ENCODE assay signal across 9 cellular contexts in the genomic region with DNA sequence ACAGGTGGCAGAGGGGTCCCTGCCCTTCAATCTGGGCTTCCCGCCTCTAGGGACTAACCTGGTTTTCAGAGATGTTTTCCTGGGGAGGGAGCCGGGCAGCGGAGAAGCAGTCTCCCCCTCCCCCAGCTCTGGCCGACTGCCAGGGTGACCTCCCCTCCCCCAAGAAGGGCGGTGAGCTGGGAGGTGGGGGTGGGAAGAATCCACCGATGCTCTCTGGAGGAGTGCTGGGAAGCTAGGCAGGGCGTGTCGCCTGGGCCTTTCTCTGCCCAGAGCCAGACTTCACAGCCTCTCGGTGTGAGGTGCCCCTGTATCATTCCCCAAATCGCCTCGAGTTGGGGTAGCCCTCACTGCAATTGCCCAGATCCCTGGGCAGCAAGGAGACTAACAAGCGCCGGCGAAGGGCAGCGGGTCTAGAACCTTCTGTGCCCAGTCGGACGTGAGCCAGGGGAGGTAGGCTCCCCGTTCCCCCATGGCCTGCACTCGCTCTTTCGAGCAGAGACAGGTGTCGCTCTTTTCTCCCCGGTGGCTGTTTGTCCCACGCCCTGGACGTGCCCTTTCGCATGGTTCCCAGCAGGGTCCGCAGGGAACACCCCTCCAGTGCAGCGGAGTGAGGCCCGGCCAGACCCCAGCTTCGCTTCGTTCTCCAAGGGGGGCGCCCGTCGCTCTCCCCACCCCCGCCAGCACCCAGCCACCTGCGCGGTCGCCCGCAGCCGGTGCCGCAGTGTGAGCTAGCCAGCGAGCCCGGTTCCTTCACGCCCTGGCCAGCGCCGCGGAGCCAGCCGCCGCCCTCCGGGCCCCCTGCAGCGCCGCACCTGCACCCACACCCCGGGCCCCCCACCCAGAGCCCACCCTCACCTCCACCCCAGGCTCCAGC. TPM values are rescaled to one million over a fixed set of nuclear protein-coding genes. Genes with fewer than 3 reads are reported as not detected.
A peak's percentile ranks its signal among the peaks of the same experiment; 100 is the strongest.
DNase-seq lines count a peak whose midpoint lies in the region; ATAC-seq and TF ChIP-seq lines count a peak whose summit lies in the region.
"Had no signal": no experiment of that assay in that cellular context is flagged by ENCODE, and none has a peak within 500 bp of the region (broad histone marks: within the 10 kb centered on the region; RNA-seq: fewer than 3 reads in every experiment).

No MANE protein-coding gene starts in this region.

- ATAC-seq in thoracic aorta (ENCODE audit: insufficient number of reproducible peaks, low FRiP score, low read depth), result no peak
- no peak for ATAC-seq in HG02840 (IDR thresholded peaks at IDR 0.05; ENCODE audit: low FRiP score, unreplicated experiment)

- peak; percentile 25 for DNase-seq in DMS79 treated with DMSO at 0.1 percent for 48 hours (lab: John Stamatoyannopoulos, UW)
- no peak for DNase-seq in DMS79 (lab: John Stamatoyannopoulos, UW)
- peak; percentile 28 to 37 for DNase-seq in T47D (ENCODE audit: low read depth in 1 of 2, low spot score in 1 of 2)
- DNase-seq in thoracic aorta (ENCODE audit: low spot score), result no peak
- no peak for DNase-seq in NCI-H1694 (lab: John Stamatoyannopoulos, UW)
- no peak for DNase-seq in globus pallidus (ENCODE audit: low spot score)
- DNase-seq: T-helper 1 cell had no signal

- peak overlapping the region; percentile 91 for H3K4me3 ChIP-seq in thoracic aorta

- peak overlapping the region; percentile 52 for H3K27ac ChIP-seq in layer of hippocampus (ENCODE audit: low read depth, low read length)
- no peak overlapping the region for H3K27ac ChIP-seq in thoracic aorta

- H3K4me1 ChIP-seq in thoracic aorta (ENCODE audit: control insufficient read depth in 1 of 2, low read depth in 2 of 2), result peaks cover 0 to 7% of the 10 kb centered on the region in 2 donors

- no peaks in the 10 kb centered on the region for H3K9me3 ChIP-seq in thoracic aorta

- TF ChIP-seq CTCF in thoracic aorta (IDR thresholded peaks at IDR 0.05), result no peak

- H3K36me3 ChIP-seq in thoracic aorta, result no peaks in the 10 kb centered on the region

- in situ Hi-C loops in T47D (cut with HindIII; ENCODE audit: low pct_unique_long_range_greater_than_20kb, low sequenced_read_pairs), result no loop called here

- H3K27me3 ChIP-seq in layer of hippocampus (ENCODE audit: control insufficient read depth, insufficient read depth, low read length) (peaks cover 2% of the 10 kb centered on the region), thoracic aorta (replicated peaks; ENCODE audit: insufficient read depth) (no peaks in the 10 kb centered on the region)

RNA-seq across cellular contexts. Expression of a gene that starts 1.1 kb away (rescaled TPM):
- 1 to 10 TPM in 1 of 2 donors, under 1 TPM in 1; 0.27 to 4.0 TPM for total RNA-seq in thoracic aorta

Comparison
In these comparisons a context has a peak if more than half of its experiments do, and no peak if none do; other contexts are left out.
1. DNase-seq: peak in DMS79 treated with DMSO at 0.1 percent for 48 hours (single experiment) and T47D (2 of 2); none in DMS79 (single experiment), thoracic aorta (single experiment), NCI-H1694 (single experiment) and globus pallidus (single experiment).